In genomic region chr20:25643735-25644134, GRCh38 we compare ENCODE assay signal across 24 cellular contexts.
"Had no signal": no experiment of that assay in that cellular context is flagged by ENCODE, and none has a peak within 500 bp of the region (broad histone marks: within the 10 kb centered on the region; RNA-seq: fewer than 3 reads in every experiment).

No MANE protein-coding gene starts in this region.

- ATAC-seq: activated CD8-positive, alpha-beta memory T cell treated with anti-CD3 and anti-CD28 coated beads, Interleukin-2, amount 10 ng/mL, durations not matched to agents 7 days and 5 days; heart left ventricle; left cardiac atrium; natural killer cell treated with Interleukin-12 subunit alpha and Interleukin-12 subunit beta and Interleukin-15 and Interleukin-18, amount 100 ng/mL, for 72 hours; psoas muscle had no signal

- H3K27ac Mint-ChIP-seq: activated B cell treated with CpG ODN at 0.5 μM for 24 hours; activated CD4-positive, alpha-beta memory T cell treated with anti-CD3 and anti-CD28 coated beads for 36 hours; activated CD8-positive, alpha-beta memory T cell treated with anti-CD3 and anti-CD28 coated beads, Interleukin-2, amount 10 ng/mL, durations not matched to agents 7 days and 5 days; activated naive CD8-positive, alpha-beta T cell; natural killer cell treated with Interleukin-12 subunit alpha and Interleukin-12 subunit beta and Interleukin-15 and Interleukin-18, amount 100 ng/mL, for 72 hours; T-helper 1 cell treated with Interleukin-12 subunit alpha and Interleukin-12 subunit beta and Interleukin-4 antibody, amounts not matched to agents 30 μg/mL and 1 μg/mL, for 36 hours; type B pancreatic cell had no signal

- H3K27ac ChIP-seq: breast epithelium, colonic mucosa, dorsolateral prefrontal cortex, epithelial cell of prostate, heart left ventricle, ovary, psoas muscle, right atrium auricular region, spleen, testis had no signal

- H3K27me3 Mint-ChIP-seq: activated B cell treated with CpG ODN at 0.5 μM for 24 hours; activated CD4-positive, alpha-beta memory T cell treated with anti-CD3 and anti-CD28 coated beads for 36 hours; activated CD8-positive, alpha-beta memory T cell treated with anti-CD3 and anti-CD28 coated beads, Interleukin-2, amount 10 ng/mL, durations not matched to agents 7 days and 5 days; activated naive CD8-positive, alpha-beta T cell; natural killer cell treated with Interleukin-12 subunit alpha and Interleukin-12 subunit beta and Interleukin-15 and Interleukin-18, amount 100 ng/mL, for 72 hours; type B pancreatic cell had no signal

- H3K4me1 Mint-ChIP-seq: activated B cell treated with CpG ODN at 0.5 μM for 24 hours had no signal

- H3K4me1 ChIP-seq: breast epithelium, colonic mucosa, heart left ventricle, psoas muscle, right atrium auricular region, testis had no signal

- H3K4me3 Mint-ChIP-seq: activated B cell treated with CpG ODN at 0.5 μM for 24 hours; activated CD4-positive, alpha-beta memory T cell treated with anti-CD3 and anti-CD28 coated beads for 36 hours; activated CD8-positive, alpha-beta memory T cell treated with anti-CD3 and anti-CD28 coated beads, Interleukin-2, amount 10 ng/mL, durations not matched to agents 7 days and 5 days; activated naive CD8-positive, alpha-beta T cell; natural killer cell treated with Interleukin-12 subunit alpha and Interleukin-12 subunit beta and Interleukin-15 and Interleukin-18, amount 100 ng/mL, for 72 hours; T-helper 1 cell treated with Interleukin-12 subunit alpha and Interleukin-12 subunit beta and Interleukin-4 antibody, amounts not matched to agents 30 μg/mL and 1 μg/mL, for 36 hours; type B pancreatic cell had no signal

- H3K27me3 ChIP-seq: breast epithelium, colonic mucosa, dorsolateral prefrontal cortex, heart left ventricle, ovary, right atrium auricular region, spleen, testis had no signal

- H3K9me3 Mint-ChIP-seq: activated B cell treated with CpG ODN at 0.5 μM for 24 hours; natural killer cell treated with Interleukin-12 subunit alpha and Interleukin-12 subunit beta and Interleukin-15 and Interleukin-18, amount 100 ng/mL, for 72 hours; type B pancreatic cell had no signal

- H3K36me3 Mint-ChIP-seq: natural killer cell treated with Interleukin-12 subunit alpha and Interleukin-12 subunit beta and Interleukin-15 and Interleukin-18, amount 100 ng/mL, for 72 hours had no signal

- H3K4me3 ChIP-seq: breast epithelium, colonic mucosa, dorsolateral prefrontal cortex, heart left ventricle, ovary, psoas muscle, right atrium auricular region, spleen, testis had no signal

- H3K9me3 ChIP-seq: colonic mucosa, ovary, psoas muscle, right atrium auricular region, testis had no signal

- H3K36me3 ChIP-seq: colonic mucosa, ovary had no signal

- DNase-seq: activated B cell treated with CpG ODN at 0.5 μM for 24 hours; activated CD4-positive, alpha-beta memory T cell treated with anti-CD3 and anti-CD28 coated beads for 36 hours; activated CD4-positive, alpha-beta T cell treated with anti-CD3 and anti-CD28 coated beads for 4 hours; activated CD8-positive, alpha-beta memory T cell treated with anti-CD3 and anti-CD28 coated beads, Interleukin-2, amount 10 ng/mL, durations not matched to agents 7 days and 5 days; activated effector memory CD4-positive, alpha-beta T cell treated with anti-CD3 and anti-CD28 coated beads, Interleukin-2, amount 50 U/mL, for 16 hours; activated T-cell treated with anti-CD3 and anti-CD28 coated beads for 4 hours; amniotic stem cell; colonic mucosa; dorsolateral prefrontal cortex; heart left ventricle; islet precursor cell; left cardiac atrium; ovary; psoas muscle; spleen; stimulated activated CD4-positive, alpha-beta T cell treated with anti-CD3 and anti-CD28 coated beads, Interleukin-4, amount 100 ng/mL, for 4 hours; testis had no signal
